ENCODE assay signal across 9 cellular contexts in genomic region chrX:45767021-45767491, GRCh38.
A peak's percentile ranks its signal among the peaks of the same experiment; 100 is the strongest.
DNase-seq lines count a peak whose midpoint lies in the region; ATAC-seq, FAIRE-seq and TF ChIP-seq lines count a peak whose summit lies in the region.
"Had no signal": no experiment of that assay in that cellular context is flagged by ENCODE, and none has a peak within 500 bp of the region (broad histone marks: within the 10 kb centered on the region; RNA-seq: fewer than 3 reads in every experiment).

No MANE protein-coding gene starts in this region.

- TF ChIP-seq CTCF in HepG2 (CRISPR knock-in tag; IDR thresholded peaks at IDR 0.05) (no peak), right lobe of liver (IDR thresholded peaks at IDR 0.05) (no peak), kidney epithelial cell (IDR thresholded peaks at IDR 0.05; ENCODE audit: insufficient read depth, low read length, poor library complexity, severe bottlenecking) (no peak), vagina (IDR thresholded peaks at IDR 0.05) (no peak)

- no peak overlapping the region for H2AK5ac ChIP-seq in mesendoderm (ENCODE audit: low read length)

- no TSS peak for BruUV-seq in HepG2 (replicated peaks; lab: Mats Ljungman, UMichigan)

- no peaks in the 10 kb centered on the region for H3K9me3 Mint-ChIP-seq in activated T-helper 1 cell treated with anti-CD3 and anti-CD28 coated beads, Interleukin-12 subunit alpha, Interleukin-12 subunit beta, Interleukin-2, Interleukin-4 antibody, amounts not matched to agents 30 ng/mL and 10 ng/mL and 1 ng/mL, durations not matched to agents 14 hours and 24 hours and 36 hours

- no peaks in the 10 kb centered on the region for H3K79me1 ChIP-seq in mesendoderm (ENCODE audit: low read length)

- no peak for ATAC-seq in HepG2
- ATAC-seq in right lobe of liver = no peak
- ATAC-seq in HG03097 (IDR thresholded peaks at IDR 0.05; ENCODE audit: low FRiP score, unreplicated experiment) = no peak

- peak overlapping the region; percentile 18 for H3K27ac ChIP-seq in HepG2 (ENCODE audit: extremely low read length, insufficient read depth, low read length)
- H3K27ac ChIP-seq in right lobe of liver = no peak overlapping the region
- no peak overlapping the region for H3K27ac ChIP-seq in vagina
- H3K27ac ChIP-seq in mesendoderm (ENCODE audit: low read depth, low read length) = no peak overlapping the region

- FAIRE-seq in HepG2 (lab: Jason Lieb, UNC) = no peak

- 93% methylated on average over 3 of the region's 3 CpGs for WGBS in HepG2 (ENCODE audit: low lambda C conversion rate)
- 48% methylated on average over 3 of the region's 3 CpGs for WGBS in right lobe of liver (ENCODE audit: insufficient coverage, low coverage, low lambda C conversion rate, missing lambda C conversion rate)
- no CpG with 5 or more reads among the region's 3 CpGs for WGBS in mesendoderm (ENCODE audit: extremely low coverage, insufficient coverage, low lambda C conversion rate)

- H3K9me3 ChIP-seq in HepG2 (ENCODE audit: low read length) (no peaks in the 10 kb centered on the region), right lobe of liver (no peaks in the 10 kb centered on the region), vagina (no peaks in the 10 kb centered on the region)

- H3K36me3 ChIP-seq in HepG2 (replicated peaks in 1 of 2; ENCODE audit: control insufficient read depth in 1 of 2, insufficient read depth in 2 of 2, low read length in 2 of 2) (no peaks in the 10 kb centered on the region; a peak in 1 of 5 replicates), right lobe of liver (no peaks in the 10 kb centered on the region), kidney epithelial cell (ENCODE audit: control insufficient read depth, insufficient read depth, low read length) (no peaks in the 10 kb centered on the region), vagina (no peaks in the 10 kb centered on the region), mesendoderm (ENCODE audit: control insufficient read depth, insufficient read depth, low read length) (no peaks in the 10 kb centered on the region)

- TF ChIP-seq EP300 in HepG2 (IDR thresholded peaks at IDR 0.05; ENCODE audit: low read depth in 2 of 2, low read length in 2 of 2) (no peak), HepG2 (CRISPR knock-in tag; IDR thresholded peaks at IDR 0.05; ENCODE audit: borderline replicate concordance) (no peak)

- intact Hi-C loops in HepG2 (cut with micrococcal nuclease; ENCODE audit: unreplicated experiment) = no loop called here
- intact Hi-C loops in right lobe of liver (cut with DNase I) = no loop called here
- intact Hi-C loops in activated T-helper 1 cell treated with anti-CD3 and anti-CD28 coated beads, Interleukin-12 subunit alpha, Interleukin-12 subunit beta, Interleukin-2, Interleukin-4 antibody, amounts not matched to agents 30 ng/mL and 10 ng/mL and 1 ng/mL, durations not matched to agents 14 hours and 24 hours and 36 hours (cut with micrococcal nuclease) = loop anchor here (1.0 kb wide), 2 partner anchors 9 to 57 kb away; no protein-coding TSS in a partner anchor
- intact Hi-C loops in vagina (cut with DNase I) = no loop called here

- no peaks in the 10 kb centered on the region for H4K20me1 ChIP-seq in HepG2 (ENCODE audit: insufficient read depth, low read length)

- DNase-seq in HepG2 (ENCODE audit: low spot score) (no peak), right lobe of liver (no peak), kidney epithelial cell (ENCODE audit: low read depth) (no peak), vagina (ENCODE audit: extremely low spot score in 2 of 2) (no peak), mesendoderm (no peak)
- no peak for DNase-seq in activated T-helper 1 cell treated with anti-CD3 and anti-CD28 coated beads, Interleukin-12 subunit alpha, Interleukin-12 subunit beta, Interleukin-2, Interleukin-4 antibody, amounts not matched to agents 30 ng/mL and 10 ng/mL and 1 ng/mL, durations not matched to agents 14 hours and 24 hours and 36 hours (ENCODE audit: low spot score)
- DNase-seq in activated CD8-positive, alpha-beta memory T cell treated with anti-CD3 and anti-CD28 coated beads, Interleukin-2, amount 50 U/mL, for 48 hours = no peak
- DNase-seq: NCI-H526 had no signal

- TF ChIP-seq POLR2A in HepG2 (IDR thresholded peaks at IDR 0.05; ENCODE audit: insufficient read depth in 1 of 2, low read depth in 2 of 2, low read length in 2 of 2) (no peak), right lobe of liver (IDR thresholded peaks at IDR 0.05) (no peak), vagina (IDR thresholded peaks at IDR 0.05) (no peak)

- H3K23ac ChIP-seq in mesendoderm (ENCODE audit: low read length) = no peak overlapping the region

- CTCF ChIA-PET in HepG2 (lab: Yijun Ruan, JAX; ENCODE audit: low intra/inter-chr PET ratio, low total read pairs) = no interaction called here

- POLR2A ChIA-PET in HepG2 (lab: Yijun Ruan, JAX) = no interaction called here

- no peak overlapping the region for H3K18ac ChIP-seq in mesendoderm (ENCODE audit: low read length)

- peak overlapping the region; percentile 100 for H3K27ac Mint-ChIP-seq in activated T-helper 1 cell treated with anti-CD3 and anti-CD28 coated beads, Interleukin-12 subunit alpha, Interleukin-12 subunit beta, Interleukin-2, Interleukin-4 antibody, amounts not matched to agents 30 ng/mL and 10 ng/mL and 1 ng/mL, durations not matched to agents 14 hours and 24 hours and 36 hours

- H4K5ac ChIP-seq in mesendoderm (ENCODE audit: low read length) = no peak overlapping the region

- peaks cover 29% of the 10 kb centered on the region for H3K4me1 ChIP-seq in HepG2 (ENCODE audit: insufficient read depth, low read length)
- H3K4me1 ChIP-seq in right lobe of liver = no peaks in the 10 kb centered on the region
- peaks cover 21% of the 10 kb centered on the region for H3K4me1 ChIP-seq in vagina
- no peaks in the 10 kb centered on the region for H3K4me1 ChIP-seq in mesendoderm (ENCODE audit: control insufficient read depth, low read depth, low read length)

- in situ Hi-C loops in HepG2 (cut with HindIII; ENCODE audit: extremely low pct_ligation_motif_present, low pct_unique_long_range_greater_than_20kb) = loop anchor here (25.0 kb wide), 1 partner anchor 255 kb away; no protein-coding TSS in a partner anchor

- H3K9ac ChIP-seq in HepG2 (ENCODE audit: insufficient read depth, low read depth, low read length) (no peak overlapping the region), mesendoderm (ENCODE audit: low read length) (no peak overlapping the region)

- no peak overlapping the region for H2BK120ac ChIP-seq in mesendoderm (ENCODE audit: low read depth, low read length)

- H3K79me2 ChIP-seq in HepG2 (ENCODE audit: insufficient read depth, low read length) (peaks cover 35% of the 10 kb centered on the region), mesendoderm (ENCODE audit: control insufficient read depth, insufficient read depth, low read length) (peaks cover 10% of the 10 kb centered on the region)

- no peak overlapping the region for H4K8ac ChIP-seq in mesendoderm (ENCODE audit: low read depth, low read length)

- H3K36me3 Mint-ChIP-seq in activated T-helper 1 cell treated with anti-CD3 and anti-CD28 coated beads, Interleukin-12 subunit alpha, Interleukin-12 subunit beta, Interleukin-2, Interleukin-4 antibody, amounts not matched to agents 30 ng/mL and 10 ng/mL and 1 ng/mL, durations not matched to agents 14 hours and 24 hours and 36 hours (ENCODE audit: low read depth) = peaks cover 60% of the 10 kb centered on the region

- TF ChIP-seq RAD21 in HepG2 (CRISPR knock-in tag; IDR thresholded peaks at IDR 0.05) = no peak

- H2BK15ac ChIP-seq in mesendoderm (replicated peaks; ENCODE audit: low read depth) = no peak overlapping the region

- H3K56ac ChIP-seq in mesendoderm (ENCODE audit: low read length) = no peak overlapping the region

- no peak overlapping the region; a peak in 1 of 6 replicates for H3K4me3 ChIP-seq in HepG2 (replicated peaks in 1 of 3; ENCODE audit: insufficient read depth in 1 of 3, low read depth in 2 of 3, low read length in 3 of 3)
- peak overlapping the region in 1 of 3 donors; percentile 6 for H3K4me3 ChIP-seq in right lobe of liver
- peak overlapping the region; percentile 52 for H3K4me3 ChIP-seq in kidney epithelial cell (ENCODE audit: low read depth, low read length)
- H3K4me3 ChIP-seq in vagina = peak overlapping the region; percentile 1 to 43
- H3K4me3 ChIP-seq in mesendoderm (ENCODE audit: low read length) = no peak overlapping the region

- peak overlapping the region; percentile 98 for H3K4me3 Mint-ChIP-seq in activated T-helper 1 cell treated with anti-CD3 and anti-CD28 coated beads, Interleukin-12 subunit alpha, Interleukin-12 subunit beta, Interleukin-2, Interleukin-4 antibody, amounts not matched to agents 30 ng/mL and 10 ng/mL and 1 ng/mL, durations not matched to agents 14 hours and 24 hours and 36 hours

- H3K27me3 ChIP-seq in HepG2 (ENCODE audit: control insufficient read depth in 1 of 2, insufficient read depth in 2 of 2, low read length in 2 of 2) (no peaks in the 10 kb centered on the region), right lobe of liver (peaks cover 0 to 5% of the 10 kb centered on the region in 2 donors), kidney epithelial cell (ENCODE audit: control insufficient read depth, insufficient read depth, low read length) (no peaks in the 10 kb centered on the region), vagina (no peaks in the 10 kb centered on the region), mesendoderm (ENCODE audit: insufficient read depth, low read length, poor library complexity) (no peaks in the 10 kb centered on the region)

- H3K27me3 Mint-ChIP-seq in activated T-helper 1 cell treated with anti-CD3 and anti-CD28 coated beads, Interleukin-12 subunit alpha, Interleukin-12 subunit beta, Interleukin-2, Interleukin-4 antibody, amounts not matched to agents 30 ng/mL and 10 ng/mL and 1 ng/mL, durations not matched to agents 14 hours and 24 hours and 36 hours (ENCODE audit: insufficient read depth) = no peaks in the 10 kb centered on the region

- 0 out of 2 replicates have a peak overlapping the region, but pooled peaks have one; percentile 77 for H3K4me2 ChIP-seq in HepG2 (ENCODE audit: low read depth, low read length)
- H3K4me2 ChIP-seq in mesendoderm (ENCODE audit: low read length) = no peak overlapping the region

- no peak overlapping the region for H2BK5ac ChIP-seq in mesendoderm (ENCODE audit: low read length)

- no peak overlapping the region for H3K4ac ChIP-seq in mesendoderm (ENCODE audit: low read depth, low read length)

- H2AFZ ChIP-seq in HepG2 (ENCODE audit: low read length) = no peak overlapping the region

- peaks cover 59% of the 10 kb centered on the region for H3K4me1 Mint-ChIP-seq in activated T-helper 1 cell treated with anti-CD3 and anti-CD28 coated beads, Interleukin-12 subunit alpha, Interleukin-12 subunit beta, Interleukin-2, Interleukin-4 antibody, amounts not matched to agents 30 ng/mL and 10 ng/mL and 1 ng/mL, durations not matched to agents 14 hours and 24 hours and 36 hours (ENCODE audit: low read depth)

TF ChIP-seq in HepG2, 621 proteins besides CTCF, POLR2A, EP300 and RAD21 (continues in another document):
- no peak for TF ChIP-seq CERS6 (CRISPR knock-in tag; IDR thresholded peaks at IDR 0.05)

Comparison
In these comparisons a context has a peak if more than half of its experiments do, and no peak if none do; other contexts are left out.
1. H3K4me3 ChIP-seq: peak in kidney epithelial cell (single experiment) and vagina (2 of 2); none in HepG2 (0 of 3) and mesendoderm (single experiment).